In the genomic region with DNA sequence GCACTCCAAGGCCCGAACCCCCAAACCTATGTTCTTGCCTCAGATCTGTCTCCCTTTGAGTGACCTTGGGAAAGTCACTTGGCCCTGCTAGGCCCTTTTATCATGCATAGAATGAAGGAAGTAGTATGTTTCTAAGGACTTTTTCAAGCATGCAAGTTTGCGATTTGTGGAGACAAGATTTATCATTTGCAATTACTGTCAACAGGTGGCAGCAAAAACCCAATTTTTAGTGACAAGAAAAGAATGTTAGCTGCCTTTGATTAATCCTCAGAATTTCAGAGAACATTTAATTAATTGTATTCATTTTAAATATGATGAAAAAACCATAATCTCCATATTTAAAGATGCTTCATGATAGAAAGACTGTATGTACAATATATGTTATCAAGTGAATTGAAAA, we compare ENCODE assay signal across 9 cellular contexts. TPM values are rescaled to one million over a fixed set of nuclear protein-coding genes. Genes with fewer than 3 reads are reported as not detected.
DNase-seq lines count a peak whose midpoint lies in the region; ATAC-seq and TF ChIP-seq lines count a peak whose summit lies in the region.
"Had no signal": no experiment of that assay in that cellular context is flagged by ENCODE, and none has a peak within 500 bp of the region (broad histone marks: within the 10 kb centered on the region; RNA-seq: fewer than 3 reads in every experiment).

No MANE protein-coding gene starts in this region.

- intact Hi-C loops in stomach (cut with DNase I; ENCODE audit: low total_unique reads): no loop called here

- no peaks in the 10 kb centered on the region for H3K9me3 Mint-ChIP-seq in activated naive CD4-positive, alpha-beta T cell treated with anti-CD3 and anti-CD28 coated beads, Interleukin-2, amount 10 ng/mL, durations not matched to agents 7 days and 5 days
- H3K9me3 Mint-ChIP-seq: activated naive CD4-positive, alpha-beta T cell treated with anti-CD3 and anti-CD28 coated beads, Interleukin-2, amount 50 U/mL, for 72 hours had no signal

- H3K27ac ChIP-seq in foreskin keratinocyte (peak overlapping the region; percentile 20), stomach (no peak overlapping the region)

- CTCF ChIA-PET in activated naive CD4-positive, alpha-beta T cell treated with anti-CD3 and anti-CD28 coated beads, Interleukin-2, amount 10 ng/mL, durations not matched to agents 7 days and 5 days (lab: Charles Lee): interaction anchor here (0.6 to 3.2 kb wide), 29 partner anchors 9 to 1204 kb away, joined by 3 to 18 read pairs (median 3); a partner anchor contains a TSS

- no peak for TF ChIP-seq POLR2A in stomach (IDR thresholded peaks at IDR 0.05)

- 19 to 39% (median 33%) methylated on average over 2 of the region's 2 CpGs for WGBS in stomach, 5 donors

- H3K27me3 Mint-ChIP-seq in activated naive CD4-positive, alpha-beta T cell treated with anti-CD3 and anti-CD28 coated beads, Interleukin-2, amount 10 ng/mL, durations not matched to agents 7 days and 5 days: peaks cover 9% of the 10 kb centered on the region

- ATAC-seq in foreskin keratinocyte (no peak), GM19397 (IDR thresholded peaks at IDR 0.05; ENCODE audit: unreplicated experiment) (no peak)
- ATAC-seq: activated naive CD4-positive, alpha-beta T cell treated with anti-CD3 and anti-CD28 coated beads, Interleukin-2, amount 50 U/mL, for 72 hours had no signal

- no peak overlapping the region for H3K27ac Mint-ChIP-seq in activated naive CD4-positive, alpha-beta T cell treated with anti-CD3 and anti-CD28 coated beads, Interleukin-2, amount 10 ng/mL, durations not matched to agents 7 days and 5 days
- H3K27ac Mint-ChIP-seq: activated naive CD4-positive, alpha-beta T cell treated with anti-CD3 and anti-CD28 coated beads, Interleukin-2, amount 50 U/mL, for 72 hours had no signal

- no peak overlapping the region for H3K4me3 ChIP-seq in stomach
- no peak overlapping the region for H3K4me3 ChIP-seq in MG63

- no peaks in the 10 kb centered on the region for H3K36me3 ChIP-seq in stomach
- no peaks in the 10 kb centered on the region for H3K36me3 ChIP-seq in MG63

- peak; percentile 6 for DNase-seq in activated naive CD4-positive, alpha-beta T cell treated with Interleukin-2 at 50 U/mL for 16 hours
- DNase-seq in activated naive CD4-positive, alpha-beta T cell treated with anti-CD3 and anti-CD28 coated beads, Interleukin-2, amount 10 ng/mL, durations not matched to agents 7 days and 5 days: no peak
- DNase-seq in LHCN-M2 (ENCODE audit: low read depth) (peak; percentile 72), SW480 (ENCODE audit: low spot score) (peak; percentile 21), foreskin keratinocyte (peak in 1 of 2 donors; percentile 45), stomach (no peak), MG63 (no peak)

- TF ChIP-seq CTCF in foreskin keratinocyte (conservative IDR thresholded peaks at IDR 0.05) (peak; percentile 79), stomach (IDR thresholded peaks at IDR 0.05) (peak in 4 of 7 experiments; percentile 32 to 49 (median 44))

- no peaks in the 10 kb centered on the region for H3K4me1 Mint-ChIP-seq in activated naive CD4-positive, alpha-beta T cell treated with anti-CD3 and anti-CD28 coated beads, Interleukin-2, amount 10 ng/mL, durations not matched to agents 7 days and 5 days

- H3K27me3 ChIP-seq in foreskin keratinocyte (no peaks in the 10 kb centered on the region), stomach (no peaks in the 10 kb centered on the region), MG63 (no peaks in the 10 kb centered on the region)

- H3K9me3 ChIP-seq in stomach (no peaks in the 10 kb centered on the region), MG63 (no peaks in the 10 kb centered on the region; the same call in 1 of the 2 replicates)

- H3K4me1 ChIP-seq in foreskin keratinocyte (peaks cover 24% of the 10 kb centered on the region), stomach (no peaks in the 10 kb centered on the region)

- no peak for TF ChIP-seq EP300 in stomach (IDR thresholded peaks at IDR 0.05)

- H3K4me3 Mint-ChIP-seq in activated naive CD4-positive, alpha-beta T cell treated with anti-CD3 and anti-CD28 coated beads, Interleukin-2, amount 10 ng/mL, durations not matched to agents 7 days and 5 days: no peak overlapping the region

- no peaks in the 10 kb centered on the region for H3K36me3 Mint-ChIP-seq in activated naive CD4-positive, alpha-beta T cell treated with anti-CD3 and anti-CD28 coated beads, Interleukin-2, amount 10 ng/mL, durations not matched to agents 7 days and 5 days
- H3K36me3 Mint-ChIP-seq: activated naive CD4-positive, alpha-beta T cell treated with anti-CD3 and anti-CD28 coated beads, Interleukin-2, amount 50 U/mL, for 72 hours had no signal

RNA-seq across cellular contexts. Expression of a gene that starts 28.3 kb away (rescaled TPM):
- 22.6 and 32.7 TPM in 2 replicates for total RNA-seq in LHCN-M2 (2014; rRNA removed)
- polyA plus RNA-seq in LHCN-M2 (2012): 36.6 TPM
- total RNA-seq in foreskin keratinocyte: 51.5 and 61.2 TPM in 2 replicates
- polyA plus RNA-seq in foreskin keratinocyte: 43.2 and 52.7 TPM in 2 replicates
- 10 to 100 TPM; 12.8 to 53.3 (median 37.1) TPM for total RNA-seq in stomach
- polyA plus RNA-seq in stomach: 10 to 100 TPM; 11.0 to 17.9 (median 13.2) TPM
- 15.9 and 34.6 TPM in 2 replicates for total RNA-seq in MG63 (2014; rRNA removed; shearing (Covaris generic); ENCODE audit: low replicate concordance)

Comparison
In these comparisons a context has a peak if more than half of its experiments do, and no peak if none do; other contexts are left out.
1. DNase-seq: peak in activated naive CD4-positive, alpha-beta T cell treated with Interleukin-2 at 50 U/mL for 16 hours (single experiment), LHCN-M2 (single experiment) and SW480 (single experiment); none in activated naive CD4-positive, alpha-beta T cell treated with anti-CD3 and anti-CD28 coated beads, Interleukin-2, amount 10 ng/mL, durations not matched to agents 7 days and 5 days (single experiment), stomach (single experiment) and MG63 (single experiment).